ENCODE assay signal across 27 cellular contexts in genomic region chr1:185040333-185040732, GRCh38.
"Had no signal": no experiment of that assay in that cellular context is flagged by ENCODE, and none has a peak within 500 bp of the region (broad histone marks: within the 10 kb centered on the region; RNA-seq: fewer than 3 reads in every experiment).

No MANE protein-coding gene starts in this region.

- H3K9me3 ChIP-seq: adrenal gland, ascending aorta, heart right ventricle, lower lobe of right lung had no signal

- H3K27me3 ChIP-seq: adrenal gland, ascending aorta, brain microvascular endothelial cell, heart right ventricle, upper lobe of left lung had no signal

- H3K36me3 ChIP-seq: adrenal gland, ascending aorta, brain microvascular endothelial cell, heart right ventricle, lower lobe of right lung, upper lobe of left lung had no signal

- H3K27ac ChIP-seq: adrenal gland, ascending aorta, brain microvascular endothelial cell, heart right ventricle, lower lobe of right lung, upper lobe of left lung had no signal

- H3K4me3 Mint-ChIP-seq: activated B cell treated with CpG ODN at 0.5 μM for 24 hours; activated CD4-positive, alpha-beta T cell treated with anti-CD3 and anti-CD28 coated beads for 36 hours; activated naive CD8-positive, alpha-beta T cell; activated T-cell treated with anti-CD3 and anti-CD28 coated beads, Interleukin-2, amount 50 U/mL, for 4 hours; dendritic cell treated with granulocyte-macrophage colony-stimulating factor and Interleukin-4, amounts not matched to agents 40 ng/mL and 50 ng/mL, for 4 days; naive B cell; neural crest cell had no signal

- H3K36me3 Mint-ChIP-seq: activated naive CD8-positive, alpha-beta T cell; naive B cell had no signal

- H3K27me3 Mint-ChIP-seq: activated B cell treated with CpG ODN at 0.5 μM for 24 hours; activated CD4-positive, alpha-beta T cell treated with anti-CD3 and anti-CD28 coated beads for 36 hours; activated naive CD8-positive, alpha-beta T cell; dendritic cell treated with granulocyte-macrophage colony-stimulating factor and Interleukin-4, amounts not matched to agents 40 ng/mL and 50 ng/mL, for 4 days had no signal

- H3K4me1 ChIP-seq: lower lobe of right lung had no signal

- H3K4me3 ChIP-seq: adrenal gland, ascending aorta, heart right ventricle, lower lobe of right lung, upper lobe of left lung had no signal

- H3K4me1 Mint-ChIP-seq: neural crest cell had no signal

- H3K27ac Mint-ChIP-seq: activated B cell treated with CpG ODN at 0.5 μM for 24 hours; activated CD4-positive, alpha-beta T cell treated with anti-CD3 and anti-CD28 coated beads for 36 hours; activated naive CD8-positive, alpha-beta T cell; activated T-helper 2 cell treated with anti-CD3 and anti-CD28 coated beads, Interferon-gamma antibody, Interleukin-2, Interleukin-4, amounts not matched to agents 10 μg/mL and 5 μg/mL and 100 μg/mL, durations not matched to agents 14 hours and 24 hours and 36 hours; dendritic cell treated with granulocyte-macrophage colony-stimulating factor and Interleukin-4, amounts not matched to agents 40 ng/mL and 50 ng/mL, for 4 days had no signal

- H3K9me3 Mint-ChIP-seq: activated B cell treated with CpG ODN at 0.5 μM for 24 hours; activated T-cell treated with anti-CD3 and anti-CD28 coated beads, Interleukin-2, amount 50 U/mL, for 4 hours; activated T-helper 2 cell treated with anti-CD3 and anti-CD28 coated beads, Interferon-gamma antibody, Interleukin-2, Interleukin-4, amounts not matched to agents 10 μg/mL and 5 μg/mL and 100 μg/mL, durations not matched to agents 14 hours and 24 hours and 36 hours; dendritic cell treated with granulocyte-macrophage colony-stimulating factor and Interleukin-4, amounts not matched to agents 40 ng/mL and 50 ng/mL, for 4 days; naive B cell; neural crest cell had no signal

- DNase-seq: activated B cell treated with CpG ODN at 0.5 μM for 24 hours; activated CD4-positive, alpha-beta T cell treated with anti-CD3 and anti-CD28 coated beads for 36 hours; activated CD4-positive, alpha-beta T cell treated with anti-CD3 and anti-CD28 coated beads, Interleukin-2, amount 50 U/mL, for 4 hours; activated CD8-positive, alpha-beta memory T cell treated with anti-CD3 and anti-CD28 coated beads for 24 hours; activated CD8-positive, alpha-beta memory T cell treated with anti-CD3 and anti-CD28 coated beads, Interleukin-2, amount 50 U/mL, for 4 hours; activated naive CD4-positive, alpha-beta T cell; activated T-cell treated with anti-CD3 and anti-CD28 coated beads, Interleukin-2, amount 50 U/mL, for 4 hours; brain microvascular endothelial cell; caudate nucleus; effector CD4-positive, alpha-beta T cell; erythroblast; heart right ventricle; naive B cell; occipital lobe; posterior cingulate gyrus; retina; stimulated activated CD4-positive, alpha-beta T cell treated with anti-CD3 and anti-CD28 coated beads, Interleukin-4, amount 100 ng/mL, for 4 hours; stimulated activated naive CD8-positive, alpha-beta T cell treated with anti-CD3 and anti-CD28 coated beads, Interleukin-15, Interleukin-2, amounts not matched to agents 100 U/mL and 50 U/mL, for 24 hours; T1000; upper lobe of left lung had no signal
